Comparison of ENCODE assay signal across 1 cellular context in genomic region chr18:3448845-3449701, GRCh38.
TF ChIP-seq lines count a peak whose summit lies in the region.

No MANE protein-coding gene starts in this region.

TF ChIP-seq in K562, 482 proteins besides CTCF, POLR2A, EP300 and RAD21 (continued from another document and continues in another):
- TF ChIP-seq, protein P1, sequence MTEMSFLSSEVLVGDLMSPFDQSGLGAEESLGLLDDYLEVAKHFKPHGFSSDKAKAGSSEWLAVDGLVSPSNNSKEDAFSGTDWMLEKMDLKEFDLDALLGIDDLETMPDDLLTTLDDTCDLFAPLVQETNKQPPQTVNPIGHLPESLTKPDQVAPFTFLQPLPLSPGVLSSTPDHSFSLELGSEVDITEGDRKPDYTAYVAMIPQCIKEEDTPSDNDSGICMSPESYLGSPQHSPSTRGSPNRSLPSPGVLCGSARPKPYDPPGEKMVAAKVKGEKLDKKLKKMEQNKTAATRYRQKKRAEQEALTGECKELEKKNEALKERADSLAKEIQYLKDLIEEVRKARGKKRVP (CRISPR knock-in tag; IDR thresholded peaks at IDR 0.05): peak; percentile 68
- TF ChIP-seq ZNF717 (CRISPR knock-in tag; IDR thresholded peaks at IDR 0.05): peak; percentile 81; the same call in 1 of the 2 replicates
- peak; percentile 91 for TF ChIP-seq SAP30 (IDR thresholded peaks at IDR 0.05; ENCODE audit: borderline replicate concordance, insufficient read depth, low read depth, low read length, poor library complexity, severe bottlenecking)
- TF ChIP-seq ZSCAN29 (IDR thresholded peaks at IDR 0.05): no peak
- TF ChIP-seq, protein P2, sequence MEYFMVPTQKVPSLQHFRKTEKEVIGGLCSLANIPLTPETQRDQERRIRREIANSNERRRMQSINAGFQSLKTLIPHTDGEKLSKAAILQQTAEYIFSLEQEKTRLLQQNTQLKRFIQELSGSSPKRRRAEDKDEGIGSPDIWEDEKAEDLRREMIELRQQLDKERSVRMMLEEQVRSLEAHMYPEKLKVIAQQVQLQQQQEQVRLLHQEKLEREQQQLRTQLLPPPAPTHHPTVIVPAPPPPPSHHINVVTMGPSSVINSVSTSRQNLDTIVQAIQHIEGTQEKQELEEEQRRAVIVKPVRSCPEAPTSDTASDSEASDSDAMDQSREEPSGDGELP (CRISPR knock-in tag; IDR thresholded peaks at IDR 0.05; ENCODE audit: borderline replicate concordance): peak; percentile 34; the same call in 1 of the 2 replicates
- TF ChIP-seq FOXP4 (CRISPR knock-in tag; IDR thresholded peaks at IDR 0.05; ENCODE audit: borderline replicate concordance): peak; percentile 61; the same call in 1 of the 2 replicates
- TF ChIP-seq ZNF134 (CRISPR knock-in tag; conservative IDR thresholded peaks at IDR 0.05): 0 out of 2 replicates have a peak, but pooled peaks have one; percentile 23
- no peak for TF ChIP-seq FOXA1 (IDR thresholded peaks at IDR 0.05; ENCODE audit: borderline replicate concordance)
- peak; percentile 79 for TF ChIP-seq KDM5B (IDR thresholded peaks at IDR 0.05; ENCODE audit: insufficient replicate concordance, low read depth, low read length)
- no peak for TF ChIP-seq POLR2AphosphoS5 (IDR thresholded peaks at IDR 0.05; ENCODE audit: control insufficient read depth, insufficient read depth, low read depth, low read length)
- peak; percentile 18; the same call in 1 of the 2 replicates for TF ChIP-seq ZBTB1 (CRISPR knock-in tag; IDR thresholded peaks at IDR 0.05; ENCODE audit: borderline replicate concordance, low read depth)
- TF ChIP-seq, protein P3, sequence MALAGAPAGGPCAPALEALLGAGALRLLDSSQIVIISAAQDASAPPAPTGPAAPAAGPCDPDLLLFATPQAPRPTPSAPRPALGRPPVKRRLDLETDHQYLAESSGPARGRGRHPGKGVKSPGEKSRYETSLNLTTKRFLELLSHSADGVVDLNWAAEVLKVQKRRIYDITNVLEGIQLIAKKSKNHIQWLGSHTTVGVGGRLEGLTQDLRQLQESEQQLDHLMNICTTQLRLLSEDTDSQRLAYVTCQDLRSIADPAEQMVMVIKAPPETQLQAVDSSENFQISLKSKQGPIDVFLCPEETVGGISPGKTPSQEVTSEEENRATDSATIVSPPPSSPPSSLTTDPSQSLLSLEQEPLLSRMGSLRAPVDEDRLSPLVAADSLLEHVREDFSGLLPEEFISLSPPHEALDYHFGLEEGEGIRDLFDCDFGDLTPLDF (CRISPR knock-in tag; IDR thresholded peaks at IDR 0.05): no peak
- TF ChIP-seq STAT5A (IDR thresholded peaks at IDR 0.05; ENCODE audit: borderline replicate concordance, low read length): no peak
- peak; percentile 80 for TF ChIP-seq SMAD3 (CRISPR knock-in tag; conservative IDR thresholded peaks at IDR 0.05)
- no peak for TF ChIP-seq HIVEP1 (CRISPR knock-in tag; IDR thresholded peaks at IDR 0.05)
- no peak for TF ChIP-seq PYGO2 (tag; IDR thresholded peaks at IDR 0.05)
- TF ChIP-seq EZH2 (IDR thresholded peaks at IDR 0.05; ENCODE audit: borderline replicate concordance, low read depth, low read length): no peak
- peak in 1 of 2 experiments; percentile 42; a peak in 1 of 4 replicates for TF ChIP-seq ZMIZ1 (IDR thresholded peaks at IDR 0.05; ENCODE audit: low read depth in 2 of 2, low read length in 2 of 2)
- peak; percentile 30; the same call in 1 of the 2 replicates for TF ChIP-seq RBM14 (IDR thresholded peaks at IDR 0.05; ENCODE audit: borderline replicate concordance, insufficient read depth, low read depth, low read length)
- TF ChIP-seq ATF1 (CRISPR knock-in tag; IDR thresholded peaks at IDR 0.05): no peak
- 0 out of 2 replicates have a peak, but pooled peaks have one; percentile 45 for TF ChIP-seq ATF1 (tag; IDR thresholded peaks at IDR 0.05)
- no peak for TF ChIP-seq RNF219 (CRISPR knock-in tag; IDR thresholded peaks at IDR 0.05)
- TF ChIP-seq, protein P4, sequence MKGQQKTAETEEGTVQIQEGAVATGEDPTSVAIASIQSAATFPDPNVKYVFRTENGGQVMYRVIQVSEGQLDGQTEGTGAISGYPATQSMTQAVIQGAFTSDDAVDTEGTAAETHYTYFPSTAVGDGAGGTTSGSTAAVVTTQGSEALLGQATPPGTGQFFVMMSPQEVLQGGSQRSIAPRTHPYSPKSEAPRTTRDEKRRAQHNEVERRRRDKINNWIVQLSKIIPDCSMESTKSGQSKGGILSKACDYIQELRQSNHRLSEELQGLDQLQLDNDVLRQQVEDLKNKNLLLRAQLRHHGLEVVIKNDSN (CRISPR knock-in tag; IDR thresholded peaks at IDR 0.05): peak; percentile 47; the same call in 1 of the 2 replicates
- TF ChIP-seq, protein P5, sequence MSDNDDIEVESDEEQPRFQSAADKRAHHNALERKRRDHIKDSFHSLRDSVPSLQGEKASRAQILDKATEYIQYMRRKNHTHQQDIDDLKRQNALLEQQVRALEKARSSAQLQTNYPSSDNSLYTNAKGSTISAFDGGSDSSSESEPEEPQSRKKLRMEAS (CRISPR knock-in tag; IDR thresholded peaks at IDR 0.05): peak; percentile 47; the same call in 1 of the 2 replicates
- TF ChIP-seq SMARCC2 (IDR thresholded peaks at IDR 0.05; ENCODE audit: low read depth): no peak
- TF ChIP-seq ZNF57 (CRISPR knock-in tag; IDR thresholded peaks at IDR 0.05): peak; percentile 31; the same call in 1 of the 2 replicates
- TF ChIP-seq CBX1 (IDR thresholded peaks at IDR 0.05; ENCODE audit: low read depth): 0 out of 2 replicates have a peak, but pooled peaks have one; percentile 9
- TF ChIP-seq, protein P6, sequence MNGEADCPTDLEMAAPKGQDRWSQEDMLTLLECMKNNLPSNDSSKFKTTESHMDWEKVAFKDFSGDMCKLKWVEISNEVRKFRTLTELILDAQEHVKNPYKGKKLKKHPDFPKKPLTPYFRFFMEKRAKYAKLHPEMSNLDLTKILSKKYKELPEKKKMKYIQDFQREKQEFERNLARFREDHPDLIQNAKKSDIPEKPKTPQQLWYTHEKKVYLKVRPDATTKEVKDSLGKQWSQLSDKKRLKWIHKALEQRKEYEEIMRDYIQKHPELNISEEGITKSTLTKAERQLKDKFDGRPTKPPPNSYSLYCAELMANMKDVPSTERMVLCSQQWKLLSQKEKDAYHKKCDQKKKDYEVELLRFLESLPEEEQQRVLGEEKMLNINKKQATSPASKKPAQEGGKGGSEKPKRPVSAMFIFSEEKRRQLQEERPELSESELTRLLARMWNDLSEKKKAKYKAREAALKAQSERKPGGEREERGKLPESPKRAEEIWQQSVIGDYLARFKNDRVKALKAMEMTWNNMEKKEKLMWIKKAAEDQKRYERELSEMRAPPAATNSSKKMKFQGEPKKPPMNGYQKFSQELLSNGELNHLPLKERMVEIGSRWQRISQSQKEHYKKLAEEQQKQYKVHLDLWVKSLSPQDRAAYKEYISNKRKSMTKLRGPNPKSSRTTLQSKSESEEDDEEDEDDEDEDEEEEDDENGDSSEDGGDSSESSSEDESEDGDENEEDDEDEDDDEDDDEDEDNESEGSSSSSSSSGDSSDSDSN (IDR thresholded peaks at IDR 0.05; ENCODE audit: borderline replicate concordance in 1 of 2, low read depth in 2 of 2, low read length in 2 of 2): peak; percentile 57 to 74; a peak in 3 of 4 replicates
- TF ChIP-seq, protein P7, sequence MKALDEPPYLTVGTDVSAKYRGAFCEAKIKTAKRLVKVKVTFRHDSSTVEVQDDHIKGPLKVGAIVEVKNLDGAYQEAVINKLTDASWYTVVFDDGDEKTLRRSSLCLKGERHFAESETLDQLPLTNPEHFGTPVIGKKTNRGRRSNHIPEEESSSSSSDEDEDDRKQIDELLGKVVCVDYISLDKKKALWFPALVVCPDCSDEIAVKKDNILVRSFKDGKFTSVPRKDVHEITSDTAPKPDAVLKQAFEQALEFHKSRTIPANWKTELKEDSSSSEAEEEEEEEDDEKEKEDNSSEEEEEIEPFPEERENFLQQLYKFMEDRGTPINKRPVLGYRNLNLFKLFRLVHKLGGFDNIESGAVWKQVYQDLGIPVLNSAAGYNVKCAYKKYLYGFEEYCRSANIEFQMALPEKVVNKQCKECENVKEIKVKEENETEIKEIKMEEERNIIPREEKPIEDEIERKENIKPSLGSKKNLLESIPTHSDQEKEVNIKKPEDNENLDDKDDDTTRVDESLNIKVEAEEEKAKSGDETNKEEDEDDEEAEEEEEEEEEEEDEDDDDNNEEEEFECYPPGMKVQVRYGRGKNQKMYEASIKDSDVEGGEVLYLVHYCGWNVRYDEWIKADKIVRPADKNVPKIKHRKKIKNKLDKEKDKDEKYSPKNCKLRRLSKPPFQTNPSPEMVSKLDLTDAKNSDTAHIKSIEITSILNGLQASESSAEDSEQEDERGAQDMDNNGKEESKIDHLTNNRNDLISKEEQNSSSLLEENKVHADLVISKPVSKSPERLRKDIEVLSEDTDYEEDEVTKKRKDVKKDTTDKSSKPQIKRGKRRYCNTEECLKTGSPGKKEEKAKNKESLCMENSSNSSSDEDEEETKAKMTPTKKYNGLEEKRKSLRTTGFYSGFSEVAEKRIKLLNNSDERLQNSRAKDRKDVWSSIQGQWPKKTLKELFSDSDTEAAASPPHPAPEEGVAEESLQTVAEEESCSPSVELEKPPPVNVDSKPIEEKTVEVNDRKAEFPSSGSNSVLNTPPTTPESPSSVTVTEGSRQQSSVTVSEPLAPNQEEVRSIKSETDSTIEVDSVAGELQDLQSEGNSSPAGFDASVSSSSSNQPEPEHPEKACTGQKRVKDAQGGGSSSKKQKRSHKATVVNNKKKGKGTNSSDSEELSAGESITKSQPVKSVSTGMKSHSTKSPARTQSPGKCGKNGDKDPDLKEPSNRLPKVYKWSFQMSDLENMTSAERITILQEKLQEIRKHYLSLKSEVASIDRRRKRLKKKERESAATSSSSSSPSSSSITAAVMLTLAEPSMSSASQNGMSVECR (CRISPR knock-in tag; IDR thresholded peaks at IDR 0.05): peak; percentile 2; the same call in 1 of the 2 replicates
- peak; percentile 75 for TF ChIP-seq ELF2 (CRISPR knock-in tag; IDR thresholded peaks at IDR 0.05)
- peak; percentile 94; the same call in 1 of the 2 replicates for TF ChIP-seq ZNF830 (CRISPR knock-in tag; IDR thresholded peaks at IDR 0.05)
- TF ChIP-seq FOXM1 (IDR thresholded peaks at IDR 0.05; ENCODE audit: low read depth): no peak
- TF ChIP-seq FOXM1 (CRISPR knock-in tag; IDR thresholded peaks at IDR 0.05; ENCODE audit: low read depth): peak; percentile 17; the same call in 1 of the 2 replicates
